Comparison of ENCODE assay signal across 23 cellular contexts in the genomic region with DNA sequence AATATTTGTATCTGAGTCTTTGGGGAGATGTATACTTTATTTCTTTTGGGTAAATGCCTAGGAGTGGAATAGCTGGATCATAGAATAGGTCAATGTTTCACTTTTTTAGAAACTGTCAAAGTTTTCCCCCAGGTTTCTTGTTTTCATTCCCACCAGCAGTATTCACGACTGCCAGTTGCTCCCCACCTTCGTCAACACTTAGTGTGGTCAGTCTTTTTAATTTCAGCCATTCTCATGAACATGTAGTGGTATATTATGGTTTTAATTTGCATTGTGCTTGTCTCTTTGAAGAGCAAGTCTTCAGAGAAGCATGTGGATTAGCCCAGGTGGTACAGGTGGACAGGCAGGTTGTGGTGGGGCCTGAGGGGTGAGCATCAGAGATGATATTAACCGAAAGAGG. TPM values are rescaled to one million over a fixed set of nuclear protein-coding genes. Genes with fewer than 3 reads are reported as not detected.
DNase-seq lines count a peak whose midpoint lies in the region; ATAC-seq, FAIRE-seq and TF ChIP-seq lines count a peak whose summit lies in the region.
"Had no signal": no experiment of that assay in that cellular context is flagged by ENCODE, and none has a peak within 500 bp of the region (broad histone marks: within the 10 kb centered on the region; RNA-seq: fewer than 3 reads in every experiment).

No MANE protein-coding gene starts in this region.

- in situ Hi-C loops in HepG2 (cut with HindIII; ENCODE audit: extremely low pct_ligation_motif_present, low pct_unique_long_range_greater_than_20kb) (no loop called here), mammary epithelial cell (cut with MboI; ENCODE audit: low sequenced_read_pairs in 2 of 2) (no loop called here)

- POLR2A ChIA-PET in HepG2 (lab: Yijun Ruan, JAX) (interaction anchor here (1.5 to 1.6 kb wide), 2 partner anchors 12 to 13 kb away, joined by 3 to 7 read pairs; no protein-coding TSS in a partner anchor), H1 (lab: Charles Lee; ENCODE audit: partially characterized antibody) (interaction anchor here (0.9 to 1.8 kb wide), 2 partner anchors 22 to 46 kb away, joined by 3 read pairs; no protein-coding TSS in a partner anchor)

- peak overlapping the region; percentile 47 for H4K91ac ChIP-seq in H1 (replicated peaks; ENCODE audit: insufficient read length, low read length)

- no peaks in the 10 kb centered on the region for H3K9me3 ChIP-seq in HepG2 (ENCODE audit: low read length)
- no peaks in the 10 kb centered on the region for H3K9me3 ChIP-seq in right lobe of liver
- H3K9me3 ChIP-seq in astrocyte (ENCODE audit: insufficient read depth, low read depth, low read length) = no peaks in the 10 kb centered on the region
- no peaks in the 10 kb centered on the region for H3K9me3 ChIP-seq in H1 (ENCODE audit: insufficient read depth in 2 of 2, low read depth in 1 of 2, low read length in 1 of 2)
- no peaks in the 10 kb centered on the region for H3K9me3 ChIP-seq in mammary epithelial cell (replicated peaks; ENCODE audit: insufficient read depth, low read length)
- H3K9me3 ChIP-seq: BE2C had no signal

- ATAC-seq in HepG2 = no peak
- ATAC-seq in right lobe of liver = no peak

- TF ChIP-seq CTCF in HepG2 (CRISPR knock-in tag; IDR thresholded peaks at IDR 0.05) (no peak), right lobe of liver (IDR thresholded peaks at IDR 0.05) (no peak), astrocyte (IDR thresholded peaks at IDR 0.05; ENCODE audit: insufficient read depth, low read depth, low read length) (no peak), H1 (IDR thresholded peaks at IDR 0.05; ENCODE audit: control extremely low read depth in 1 of 3, insufficient read depth in 1 of 3, low read depth in 1 of 3, low read length in 3 of 3) (no peak), mammary epithelial cell (conservative IDR thresholded peaks at IDR 0.05 in 1 of 2, IDR thresholded peaks at IDR 0.05 in 1 of 2; ENCODE audit: extremely low read depth in 1 of 2, insufficient read depth in 1 of 2, low read depth in 1 of 2, low read length in 2 of 2) (no peak)

- H3K36me3 ChIP-seq in HepG2 (replicated peaks in 1 of 2; ENCODE audit: control insufficient read depth in 1 of 2, insufficient read depth in 2 of 2, low read length in 2 of 2) (no peaks in the 10 kb centered on the region), right lobe of liver (no peaks in the 10 kb centered on the region), astrocyte (ENCODE audit: insufficient read depth, low read length) (no peaks in the 10 kb centered on the region), H1 (ENCODE audit: control insufficient read depth in 2 of 4, insufficient read depth in 4 of 4, low read length in 3 of 4) (no peaks in the 10 kb centered on the region), mammary epithelial cell (ENCODE audit: insufficient read depth, low read length) (no peaks in the 10 kb centered on the region)
- H3K36me3 ChIP-seq: BE2C, BLaER1 had no signal

- H3K79me2 ChIP-seq in HepG2 (ENCODE audit: insufficient read depth, low read length) (no peaks in the 10 kb centered on the region), astrocyte (ENCODE audit: insufficient read depth, low read length) (no peaks in the 10 kb centered on the region), H1 (ENCODE audit: control insufficient read depth in 1 of 2, insufficient read depth in 2 of 2, low read length in 2 of 2) (no peaks in the 10 kb centered on the region), mammary epithelial cell (ENCODE audit: insufficient read depth, low read length) (no peaks in the 10 kb centered on the region)

- no peak overlapping the region for H2AK5ac ChIP-seq in H1 (ENCODE audit: low read depth, low read length)

- peaks cover 8% of the 10 kb centered on the region for H3K27me3 Mint-ChIP-seq in astrocyte (ENCODE audit: low read depth, unreplicated experiment)
- H3K27me3 Mint-ChIP-seq: CD4-positive, CD25-positive, alpha-beta regulatory T cell had no signal

- H3K9ac ChIP-seq in HepG2 (ENCODE audit: insufficient read depth, low read depth, low read length) (no peak overlapping the region), astrocyte (ENCODE audit: low read length) (no peak overlapping the region), H1 (replicated peaks in 1 of 4; ENCODE audit: extremely low read depth in 1 of 4, low read depth in 3 of 4, low read length in 3 of 4) (no peak overlapping the region), mammary epithelial cell (ENCODE audit: insufficient read depth, low read length) (no peak overlapping the region)
- H3K9ac ChIP-seq: BLaER1 had no signal

- no TSS peak for BruUV-seq in HepG2 (replicated peaks; lab: Mats Ljungman, UMichigan)
- no TSS peak for BruUV-seq in mammary epithelial cell (replicated peaks; lab: Mats Ljungman, UMichigan)

- H3K56ac ChIP-seq in H1 (replicated peaks; ENCODE audit: insufficient read length, low read depth, low read length) = no peak overlapping the region

- intact Hi-C loops in HepG2 (cut with micrococcal nuclease; ENCODE audit: unreplicated experiment) (loop anchor here (10.0 kb wide), 1 partner anchor 326 kb away; no protein-coding TSS in a partner anchor), right lobe of liver (cut with DNase I) (no loop called here), mammary epithelial cell (cut with micrococcal nuclease) (no loop called here)

- H2BK20ac ChIP-seq in H1 (ENCODE audit: low read length) = peak overlapping the region; percentile 78; the same call in 1 of the 2 replicates

- no peak overlapping the region for H3K4me2 ChIP-seq in HepG2 (ENCODE audit: low read depth, low read length)
- H3K4me2 ChIP-seq in astrocyte (ENCODE audit: low read length) = no peak overlapping the region
- no peak overlapping the region for H3K4me2 ChIP-seq in H1 (ENCODE audit: insufficient read depth in 1 of 2, low read depth in 2 of 2, low read length in 2 of 2)
- no peak overlapping the region for H3K4me2 ChIP-seq in mammary epithelial cell (ENCODE audit: insufficient read depth, low read depth, low read length)
- H3K4me2 ChIP-seq: BLaER1 had no signal

- H2BK120ac ChIP-seq in H1 (replicated peaks; ENCODE audit: low read depth, low read length) = no peak overlapping the region

- H3K23ac ChIP-seq in H1 (ENCODE audit: insufficient read length) = no peak overlapping the region

- 95% methylated on average over 3 of the region's 3 CpGs for WGBS in HepG2 (ENCODE audit: low lambda C conversion rate)
- whole genome bisulfite sequencing in right lobe of liver (ENCODE audit: insufficient coverage, low coverage, low lambda C conversion rate, missing lambda C conversion rate) = 69% methylated on average over 2 of the region's 3 CpGs
- WGBS in H1 (ENCODE audit: extremely low coverage in 1 of 2, insufficient coverage in 1 of 2, insufficient read length in 1 of 2, insufficient replicate concordance in 2 of 2, low coverage in 1 of 2, low lambda C conversion rate in 2 of 2, missing lambda C conversion rate in 1 of 2), 2 experiments = 85% methylated on average over 3 of the region's 3 CpGs; no CpG with 5 or more reads in 1 of the 2 experiments
- 79% methylated on average over 3 of the region's 3 CpGs for WGBS in mammary epithelial cell (ENCODE audit: low coverage, missing lambda C conversion rate)

- H2AFZ ChIP-seq in HepG2 (ENCODE audit: low read length) (no peak overlapping the region), astrocyte (ENCODE audit: low read depth, low read length) (no peak overlapping the region), H1 (ENCODE audit: low read length) (no peak overlapping the region), mammary epithelial cell (ENCODE audit: low read depth, low read length) (no peak overlapping the region)

- no peak for TF ChIP-seq RAD21 in HepG2 (CRISPR knock-in tag; IDR thresholded peaks at IDR 0.05)
- no peak for TF ChIP-seq RAD21 in H1 (IDR thresholded peaks at IDR 0.05 in 1 of 2, conservative IDR thresholded peaks at IDR 0.05 in 1 of 2; ENCODE audit: low read depth in 2 of 2, low read length in 2 of 2)

- no peak overlapping the region for H3K4ac ChIP-seq in H1 (replicated peaks; ENCODE audit: insufficient read length, low read depth, low read length)

- no peak overlapping the region for H3K18ac ChIP-seq in H1 (ENCODE audit: extremely low read depth, low read length)

- dilution Hi-C loops in mammary epithelial cell (cut with HindIII; ENCODE audit: low sequenced_read_pairs) = no loop called here

- no peak for FAIRE-seq in HepG2 (lab: Jason Lieb, UNC)
- no peak for FAIRE-seq in astrocyte (lab: Jason Lieb, UNC)
- no peak for FAIRE-seq in H1 (lab: Jason Lieb, UNC)
- FAIRE-seq: A204.1, G401.6, GM12891, GM19239 had no signal

- H2BK5ac ChIP-seq in H1 (ENCODE audit: low read depth, low read length) = no peak overlapping the region

- H2BK15ac ChIP-seq in H1 (ENCODE audit: low read length) = no peak overlapping the region

- H4K5ac ChIP-seq in H1 (ENCODE audit: insufficient read length, low read depth, low read length) = no peak overlapping the region

- no peak overlapping the region for H3K4me3 Mint-ChIP-seq in astrocyte (ENCODE audit: unreplicated experiment)
- H3K4me3 Mint-ChIP-seq: CD14-positive monocyte; CD4-positive, alpha-beta memory T cell; CD4-positive, CD25-positive, alpha-beta regulatory T cell; CD8-positive, alpha-beta memory T cell had no signal

- no peaks in the 10 kb centered on the region; a peak in 1 of 5 replicates for H3K27me3 ChIP-seq in HepG2 (ENCODE audit: control insufficient read depth in 1 of 2, insufficient read depth in 2 of 2, low read length in 2 of 2)
- H3K27me3 ChIP-seq in right lobe of liver = no peaks in the 10 kb centered on the region
- no peaks in the 10 kb centered on the region for H3K27me3 ChIP-seq in astrocyte (ENCODE audit: insufficient read depth, low read length)
- H3K27me3 ChIP-seq in H1 (replicated peaks in 1 of 4; ENCODE audit: control insufficient read depth in 3 of 4, extremely low read depth in 1 of 4, insufficient read depth in 3 of 4, low read length in 3 of 4) = no peaks in the 10 kb centered on the region; a peak in 1 of 7 replicates
- no peaks in the 10 kb centered on the region for H3K27me3 ChIP-seq in mammary epithelial cell (ENCODE audit: insufficient read depth, low read length)
- H3K27me3 ChIP-seq: BE2C, BLaER1 had no signal

- H4K20me1 ChIP-seq in HepG2 (ENCODE audit: insufficient read depth, low read length) (no peaks in the 10 kb centered on the region), astrocyte (ENCODE audit: insufficient read depth, low read length) (no peaks in the 10 kb centered on the region), H1 (replicated peaks in 1 of 2; ENCODE audit: control insufficient read depth in 1 of 2, insufficient read depth in 2 of 2, low read length in 2 of 2) (no peaks in the 10 kb centered on the region), mammary epithelial cell (ENCODE audit: insufficient read depth, low read length) (no peaks in the 10 kb centered on the region)
- H4K20me1 ChIP-seq: BLaER1 had no signal

- no peak overlapping the region for H3K14ac ChIP-seq in H1 (ENCODE audit: insufficient read length)

- no peaks in the 10 kb centered on the region for H3K9me3 Mint-ChIP-seq in astrocyte (ENCODE audit: unreplicated experiment)

- H2BK12ac ChIP-seq in H1 (ENCODE audit: low read depth, low read length) = no peak overlapping the region

- no peaks in the 10 kb centered on the region for H3K36me3 Mint-ChIP-seq in astrocyte (ENCODE audit: low read depth, unreplicated experiment)
- H3K36me3 Mint-ChIP-seq: CD14-positive monocyte; CD4-positive, alpha-beta memory T cell; CD4-positive, CD25-positive, alpha-beta regulatory T cell had no signal

- CTCF ChIA-PET in HepG2 (lab: Yijun Ruan, JAX; ENCODE audit: low intra/inter-chr PET ratio, low total read pairs) (no interaction called here), H1 (lab: Charles Lee; ENCODE audit: partially characterized antibody) (interaction anchor here (0.6 to 1.3 kb wide), 4 partner anchors 11 to 383 kb away, joined by 3 to 4 read pairs (median 3); no protein-coding TSS in a partner anchor), mammary epithelial cell (lab: Charles Lee; ENCODE audit: low non-redundant PET) (no interaction called here)

- no peaks in the 10 kb centered on the region for H3K79me1 ChIP-seq in H1 (ENCODE audit: low read depth, low read length)

- no peaks in the 10 kb centered on the region for H3K23me2 ChIP-seq in H1 (ENCODE audit: low read depth, low read length)

- H3K27ac ChIP-seq in HepG2 (ENCODE audit: extremely low read length, insufficient read depth, low read length) (no peak overlapping the region), right lobe of liver (no peak overlapping the region), astrocyte (ENCODE audit: low read depth, low read length) (no peak overlapping the region), H1 (ENCODE audit: low read depth, low read length) (no peak overlapping the region), mammary epithelial cell (ENCODE audit: insufficient read depth, low read depth, low read length) (no peak overlapping the region)
- H3K27ac ChIP-seq: BLaER1 had no signal

- peak overlapping the region; percentile 37 for H3K27ac Mint-ChIP-seq in astrocyte (ENCODE audit: unreplicated experiment)
- H3K27ac Mint-ChIP-seq: CD14-positive monocyte; CD4-positive, alpha-beta memory T cell; CD4-positive, CD25-positive, alpha-beta regulatory T cell; CD8-positive, alpha-beta memory T cell had no signal

- TF ChIP-seq EP300 in HepG2 (IDR thresholded peaks at IDR 0.05; ENCODE audit: low read depth in 2 of 2, low read length in 2 of 2) = no peak
- no peak for TF ChIP-seq EP300 in HepG2 (CRISPR knock-in tag; IDR thresholded peaks at IDR 0.05; ENCODE audit: borderline replicate concordance)
- no peak for TF ChIP-seq EP300 in H1 (IDR thresholded peaks at IDR 0.05; ENCODE audit: borderline replicate concordance in 1 of 2, low read depth in 2 of 2, low read length in 2 of 2)

- H3K4me1 ChIP-seq in HepG2 (ENCODE audit: insufficient read depth, low read length) (peaks cover 68% of the 10 kb centered on the region), right lobe of liver (peaks cover 0 to 12% (median 2%) of the 10 kb centered on the region in 4 donors), astrocyte (ENCODE audit: insufficient read depth, low read length) (no peaks in the 10 kb centered on the region), H1 (replicated peaks in 1 of 4; ENCODE audit: control insufficient read depth in 3 of 4, insufficient read depth in 4 of 4, low read length in 3 of 4) (peaks cover 2 to 15% (median 12%) of the 10 kb centered on the region in 4 experiments; a peak in 4 of 7 replicates), mammary epithelial cell (ENCODE audit: insufficient read depth, low read length) (no peaks in the 10 kb centered on the region)
- H3K4me1 ChIP-seq: BE2C had no signal

- DNase-seq in HepG2 (ENCODE audit: low spot score) (no peak), right lobe of liver (no peak), astrocyte (ENCODE audit: low read depth) (no peak), H1 (ENCODE audit: low read depth in 1 of 2, low spot score in 2 of 2) (no peak), DMS 273 (lab: John Stamatoyannopoulos, UW; ENCODE audit: unreplicated experiment) (no peak), mammary epithelial cell (no peak)
- DNase-seq: 8988T; ACHN; BE2C; C1 segment of cervical spinal cord; CD4-positive, alpha-beta memory T cell; CD4-positive, CD25-positive, alpha-beta regulatory T cell; CD8-positive, alpha-beta memory T cell; COR-L47; DMS79 treated with DMSO at 0.1 percent for 48 hours; GF-D8 had no signal

- H3K4me1 Mint-ChIP-seq in astrocyte (ENCODE audit: low read depth, unreplicated experiment) = no peaks in the 10 kb centered on the region
- H3K4me1 Mint-ChIP-seq: CD4-positive, alpha-beta memory T cell; CD4-positive, CD25-positive, alpha-beta regulatory T cell; CD8-positive, alpha-beta memory T cell had no signal

- H3K4me3 ChIP-seq in HepG2 (replicated peaks in 1 of 3; ENCODE audit: insufficient read depth in 1 of 3, low read depth in 2 of 3, low read length in 3 of 3) = no peak overlapping the region
- no peak overlapping the region for H3K4me3 ChIP-seq in right lobe of liver
- H3K4me3 ChIP-seq in astrocyte (ENCODE audit: insufficient read depth, low read depth, low read length) = no peak overlapping the region
- H3K4me3 ChIP-seq in H1 (ENCODE audit: extremely low read depth in 1 of 4, insufficient read depth in 2 of 4, low read depth in 3 of 4, low read length in 4 of 4) = no peak overlapping the region
- no peak overlapping the region for H3K4me3 ChIP-seq in mammary epithelial cell (replicated peaks in 1 of 3; ENCODE audit: insufficient read depth in 1 of 3, low read depth in 2 of 3, low read length in 3 of 3)
- H3K4me3 ChIP-seq: BLaER1 had no signal

- no peak overlapping the region for H4K8ac ChIP-seq in H1 (ENCODE audit: extremely low read depth, insufficient read depth, low read length)

- no peak for TF ChIP-seq POLR2A in HepG2 (IDR thresholded peaks at IDR 0.05; ENCODE audit: insufficient read depth in 1 of 2, low read depth in 2 of 2, low read length in 2 of 2)
- TF ChIP-seq POLR2A in right lobe of liver (IDR thresholded peaks at IDR 0.05) = no peak
- no peak for TF ChIP-seq POLR2A in H1 (IDR thresholded peaks at IDR 0.05; ENCODE audit: control extremely low read depth in 1 of 2, low read depth in 2 of 2, low read length in 2 of 2)

RNA-seq across cellular contexts. Expression of gene TEKT5, which starts 53.8 kb away (rescaled TPM):
- not detected in 2 replicates for total RNA-seq in HepG2 (2016; rRNA removed; fragmentation: Illumina TruSeq; extraction: Trizol)
- total RNA-seq in HepG2 (2016; cell fraction: cytosol; rRNA removed; fragmentation: Illumina TruSeq; extraction: Trizol; ENCODE audit: low read depth) = not detected in 2 replicates
- total RNA-seq in HepG2 (2016; cell fraction: insoluble cytoplasmic fraction; rRNA removed; fragmentation: Illumina TruSeq; extraction: Trizol) = not detected in 2 replicates
- total RNA-seq in HepG2 (2016; cell fraction: membrane; rRNA removed; fragmentation: Illumina TruSeq; extraction: Trizol) = not detected in 2 replicates
- total RNA-seq in HepG2 (2016; cell fraction: nucleus; rRNA removed; fragmentation: Illumina TruSeq; extraction: Trizol) = not detected in 2 replicates
- polyA plus RNA-seq in HepG2 (2011; rRNA removed) = 0.16 and 0.25 TPM in 2 replicates
- polyA plus RNA-seq in HepG2 (2011; cell fraction: cytosol; rRNA removed) = 0.08 TPM in 1 of 2 replicates, not detected in the other
- 0.12 and 0.16 TPM in 2 replicates for polyA plus RNA-seq in HepG2 (2011; cell fraction: nucleus; rRNA removed)
- 0.39 and 0.84 TPM in 2 replicates for polyA plus RNA-seq in HepG2 (2012)
- not detected in 2 replicates for polyA plus RNA-seq in HepG2 (2016; cell fraction: cytosol; fragmentation: Illumina TruSeq; extraction: Trizol; ENCODE audit: low read depth)
- polyA plus RNA-seq in HepG2 (2016; cell fraction: insoluble cytoplasmic fraction; fragmentation: Illumina TruSeq; extraction: Trizol; ENCODE audit: low read depth) = not detected in 2 replicates
- polyA plus RNA-seq in HepG2 (2016; cell fraction: membrane; fragmentation: Illumina TruSeq; extraction: Trizol; ENCODE audit: low read depth) = not detected in 2 replicates
- polyA plus RNA-seq in HepG2 (2016; cell fraction: nucleus; fragmentation: Illumina TruSeq; extraction: Trizol; ENCODE audit: insufficient read depth, low read depth) = not detected in 2 replicates
- not detected in 2 replicates for polyA minus RNA-seq in HepG2 (2011; rRNA and poly(A)+ RNA removed; ENCODE audit: low replicate concordance)
- not detected in 2 replicates for polyA minus RNA-seq in HepG2 (2011; cell fraction: cytosol; rRNA and poly(A)+ RNA removed)
- 0.64 and 1.2 TPM in 2 replicates for polyA minus RNA-seq in HepG2 (2011; cell fraction: nucleus; rRNA and poly(A)+ RNA removed)
- total RNA-seq in right lobe of liver = 1 to 10 TPM in 1 of 6 experiments, under 1 TPM in 3, not detected in 2; 0.20 to 1.3 (median 0.69) TPM
- total RNA-seq in astrocyte = 0.41 TPM in 1 of 2 replicates, not detected in the other
- not detected in 2 replicates for total RNA-seq in H1 (2021; fragmentation: NEBNext Ultra II Directional; extraction: Animal tissue kit (Norgen Biotek cat#: 25700))
- polyA plus RNA-seq in H1 (2011; rRNA removed) = 0.24 and 0.95 TPM in 2 replicates
- polyA plus RNA-seq in H1 (2011; cell fraction: cytosol; rRNA removed) = 0.26 TPM
- 0.68 TPM for polyA plus RNA-seq in H1 (2011; cell fraction: nucleus; rRNA removed)
- 0.36 to 1.3 TPM (median 0.60 TPM) in 4 replicates for polyA plus RNA-seq in H1 (2012, experiment 1 of 2)
- not detected for polyA plus RNA-seq in H1 (2012, experiment 2 of 2)
- 0.20 TPM for polyA plus RNA-seq in H1 (2013, experiment 1 of 2)
- polyA plus RNA-seq in H1 (2013, experiment 2 of 2) = 0.09 TPM
- polyA minus RNA-seq in H1 (2011; rRNA and poly(A)+ RNA removed) = 0.22 and 0.54 TPM in 2 replicates
- polyA minus RNA-seq in H1 (2011; cell fraction: cytosol; rRNA and poly(A)+ RNA removed) = not detected
- 1.2 TPM for polyA minus RNA-seq in H1 (2011; cell fraction: nucleus; rRNA and poly(A)+ RNA removed)
- total RNA-seq in mammary epithelial cell = under 1 TPM in 1 of 2 donors, not detected in 1; 0.33 TPM
- not detected for polyA plus RNA-seq in mammary epithelial cell
- polyA minus RNA-seq in mammary epithelial cell = not detected
- total RNA-seq: A673; CD4-positive, alpha-beta memory T cell; CD4-positive, CD25-positive, alpha-beta regulatory T cell; CD8-positive, alpha-beta memory T cell had no signal
- polyA plus RNA-seq: CD14-positive monocyte; CD4-positive, alpha-beta memory T cell; CD8-positive, alpha-beta memory T cell had no signal
